ENCODE assay signal across 8 cellular contexts in the genomic region with DNA sequence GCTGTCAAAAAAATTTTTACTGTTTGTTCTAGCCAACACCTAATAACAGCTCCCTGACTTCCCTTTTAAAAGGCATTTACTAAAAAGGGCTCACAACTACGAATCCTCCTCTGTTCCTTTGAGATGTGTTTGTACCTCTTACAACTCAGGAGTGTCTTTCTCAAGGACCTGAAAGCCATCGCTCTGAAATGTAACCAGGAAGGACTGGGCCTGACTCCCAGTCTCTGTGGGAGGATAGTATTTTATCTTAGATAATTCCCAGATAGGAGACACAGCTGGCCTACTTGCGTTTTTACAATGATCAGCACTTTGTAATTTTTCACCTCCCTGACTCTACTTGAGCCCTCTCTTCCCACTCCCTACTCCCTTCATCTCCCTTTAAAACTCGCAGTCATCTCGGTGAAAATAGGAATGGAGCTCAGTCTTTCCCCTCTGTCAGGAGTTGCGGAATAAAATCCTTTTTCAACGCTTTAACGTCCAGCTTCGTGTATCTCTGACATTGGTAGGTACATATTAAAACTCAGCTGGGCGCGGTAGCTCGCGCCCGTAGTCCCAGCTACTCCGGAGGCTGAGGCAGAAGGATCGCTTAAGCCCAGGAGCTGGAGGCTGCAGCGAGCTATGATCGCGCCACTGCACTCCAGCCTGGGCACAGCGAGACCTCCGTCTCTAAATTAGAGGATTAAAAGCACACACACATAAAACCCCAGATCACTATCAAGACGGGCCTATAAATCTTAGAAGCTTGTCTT. TPM values are rescaled to one million over a fixed set of nuclear protein-coding genes. Genes with fewer than 3 reads are reported as not detected.
DNase-seq lines count a peak whose midpoint lies in the region; ATAC-seq and TF ChIP-seq lines count a peak whose summit lies in the region.

No MANE protein-coding gene starts in this region.

- no peak overlapping the region for H2BK5ac ChIP-seq in mesenchymal stem cell (ENCODE audit: low read depth, low read length, poor library complexity, severe bottlenecking)

- peak overlapping the region; percentile 72 to 96 (median 93) for H3K4me3 ChIP-seq in BLaER1 treated with 17β-estradiol and CSF1 and Interleukin-3, amounts not matched to agents 10 nM and 100 nM
- H3K4me3 ChIP-seq in LNCaP clone FGC (ENCODE audit: low read depth, low read length) (peak overlapping the region; percentile 86), brain microvascular endothelial cell (ENCODE audit: low read depth, low read length) (peak overlapping the region; percentile 91), mesenchymal stem cell (ENCODE audit: insufficient read depth in 1 of 2, low read depth in 1 of 2, low read length in 2 of 2) (peak overlapping the region; percentile 86 to 95)

- H3K27ac ChIP-seq in BLaER1 treated with 17β-estradiol and CSF1 and Interleukin-3, amounts not matched to agents 10 nM and 100 nM, result peak overlapping the region; percentile 97 to 100 (median 99)
- H3K27ac ChIP-seq in brain microvascular endothelial cell (peak overlapping the region; percentile 92), mesenchymal stem cell (ENCODE audit: low read length, poor library complexity, severe bottlenecking) (peak overlapping the region; percentile 62)

- DNase-seq in LNCaP clone FGC (ENCODE audit: low read depth) (no peak), brain microvascular endothelial cell (peak; percentile 3), mesenchymal stem cell (peak; percentile 33), GDM1 (lab: John Stamatoyannopoulos, UW) (no peak), occipital lobe (lab: John Stamatoyannopoulos, UW) (no peak), T1000 (lab: John Stamatoyannopoulos, UW) (no peak)

- H4K91ac ChIP-seq in mesenchymal stem cell (ENCODE audit: low read length), result peak overlapping the region; percentile 91

- peak overlapping the region; percentile 91 for H2BK120ac ChIP-seq in mesenchymal stem cell (ENCODE audit: low read depth, low read length)

- peak overlapping the region; percentile 79 to 97 for H3K18ac ChIP-seq in mesenchymal stem cell (ENCODE audit: low read depth in 1 of 2, low read length in 2 of 2)

- no peaks in the 10 kb centered on the region for H3K9me3 ChIP-seq in BLaER1 treated with 17β-estradiol and CSF1 and Interleukin-3, amounts not matched to agents 10 nM and 100 nM (replicated peaks in 1 of 11)
- no peaks in the 10 kb centered on the region for H3K9me3 ChIP-seq in mesenchymal stem cell (ENCODE audit: control insufficient read depth, low read length)

- H3K9ac ChIP-seq in BLaER1 treated with 17β-estradiol and CSF1 and Interleukin-3, amounts not matched to agents 10 nM and 100 nM, result peak overlapping the region; percentile 97 to 100 (median 99)
- peak overlapping the region; percentile 99 for H3K9ac ChIP-seq in mesenchymal stem cell (ENCODE audit: low read length)

- H3K79me1 ChIP-seq in mesenchymal stem cell (replicated peaks; ENCODE audit: low read length, poor library complexity, severe bottlenecking), result peaks cover 6% of the 10 kb centered on the region

- H2AFZ ChIP-seq in mesenchymal stem cell (ENCODE audit: low read depth, low read length), result no peak overlapping the region

- H2BK15ac ChIP-seq in mesenchymal stem cell (ENCODE audit: low read depth, poor library complexity, severe bottlenecking), result no peak overlapping the region

- peak overlapping the region; percentile 59 for H4K8ac ChIP-seq in mesenchymal stem cell (ENCODE audit: low read length)

- no peak overlapping the region for H3K23ac ChIP-seq in mesenchymal stem cell (ENCODE audit: low read length in 2 of 2)

- peaks cover 11 to 43% (median 34%) of the 10 kb centered on the region in 11 experiments; a peak in 21 of 22 replicates for H3K36me3 ChIP-seq in BLaER1 treated with 17β-estradiol and CSF1 and Interleukin-3, amounts not matched to agents 10 nM and 100 nM
- H3K36me3 ChIP-seq in brain microvascular endothelial cell (replicated peaks) (no peaks in the 10 kb centered on the region), mesenchymal stem cell (ENCODE audit: control insufficient read depth in 1 of 2, insufficient read depth in 2 of 2, low read depth in 1 of 2, low read length in 2 of 2) (peaks cover 0 to 31% of the 10 kb centered on the region in 2 experiments)

- H3K4me1 ChIP-seq in BLaER1 treated with 17β-estradiol and CSF1 and Interleukin-3, amounts not matched to agents 10 nM and 100 nM, result peaks cover 23 to 43% (median 26%) of the 10 kb centered on the region in 10 experiments
- peaks cover 7% of the 10 kb centered on the region for H3K4me1 ChIP-seq in mesenchymal stem cell (ENCODE audit: control insufficient read depth, insufficient read depth, low read depth, low read length)

- H2BK12ac ChIP-seq in mesenchymal stem cell (ENCODE audit: low read length in 2 of 2), result peak overlapping the region; percentile 5 to 6

- 69% methylated on average over 22 of the region's 22 CpGs for WGBS in mesenchymal stem cell

- peak overlapping the region; percentile 47 to 75 for H3K4ac ChIP-seq in mesenchymal stem cell (ENCODE audit: low read depth in 1 of 2, low read length in 2 of 2)

- in situ Hi-C loops in brain microvascular endothelial cell (cut with HindIII; ENCODE audit: low pct_ligation_motif_present, low sequenced_read_pairs), result no loop called here

- peak overlapping the region; percentile 93 to 99 (median 96) for H3K4me2 ChIP-seq in BLaER1 treated with 17β-estradiol and CSF1 and Interleukin-3, amounts not matched to agents 10 nM and 100 nM
- peak overlapping the region; percentile 81 for H3K4me2 ChIP-seq in mesenchymal stem cell (ENCODE audit: low read length, poor library complexity, severe bottlenecking)

- no peak overlapping the region for H3K14ac ChIP-seq in mesenchymal stem cell (ENCODE audit: low read length in 2 of 2)

- H4K20me1 ChIP-seq in BLaER1 treated with 17β-estradiol and CSF1 and Interleukin-3, amounts not matched to agents 10 nM and 100 nM, result peaks cover 0 to 37% (median under 1%) of the 10 kb centered on the region in 11 experiments; a peak in 10 of 22 replicates

- H2AK5ac ChIP-seq in mesenchymal stem cell (ENCODE audit: low read length, severe bottlenecking), result peak overlapping the region; percentile 91

- TF ChIP-seq CTCF in LNCaP clone FGC (IDR thresholded peaks at IDR 0.05; ENCODE audit: control insufficient read depth, extremely low read depth, insufficient read depth) (no peak), brain microvascular endothelial cell (IDR thresholded peaks at IDR 0.05; ENCODE audit: low read depth, low read length, missing control alignments) (no peak)

- no peak for ATAC-seq in HG03196 (IDR thresholded peaks at IDR 0.05; ENCODE audit: unreplicated experiment)

- no peaks in the 10 kb centered on the region for H3K27me3 ChIP-seq in BLaER1 treated with 17β-estradiol and CSF1 and Interleukin-3, amounts not matched to agents 10 nM and 100 nM
- H3K27me3 ChIP-seq in brain microvascular endothelial cell (replicated peaks) (no peaks in the 10 kb centered on the region), mesenchymal stem cell (ENCODE audit: control insufficient read depth in 1 of 2, insufficient read depth in 1 of 2, low read length in 2 of 2) (no peaks in the 10 kb centered on the region)

RNA-seq across cellular contexts. Expression of a gene that starts 1.1 kb away (rescaled TPM):
- polyA plus RNA-seq in mesenchymal stem cell (2013, experiment 1 of 2), result 22.7 TPM
- 24.0 TPM for polyA plus RNA-seq in mesenchymal stem cell (2013, experiment 2 of 2)
- total RNA-seq in occipital lobe, result 17.6 TPM

RNA-seq across cellular contexts. Expression of a gene that starts 13.2 kb away (rescaled TPM):
- polyA plus RNA-seq in mesenchymal stem cell (2013, experiment 1 of 2), result not detected
- not detected for polyA plus RNA-seq in mesenchymal stem cell (2013, experiment 2 of 2)
- total RNA-seq in occipital lobe, result not detected

RNA-seq across cellular contexts. Expression of a gene that starts 38.1 kb away (rescaled TPM):
- polyA plus RNA-seq in mesenchymal stem cell (2013, experiment 1 of 2), result not detected
- not detected for polyA plus RNA-seq in mesenchymal stem cell (2013, experiment 2 of 2)
- not detected for total RNA-seq in occipital lobe

Comparison
In these comparisons a context has a peak if more than half of its experiments do, and no peak if none do; other contexts are left out.
1. DNase-seq: peak in brain microvascular endothelial cell (single experiment) and mesenchymal stem cell (single experiment); none in LNCaP clone FGC (single experiment), GDM1 (single experiment), occipital lobe (single experiment) and T1000 (single experiment).
2. Peak in every context shown above with its lines, with median percentiles within 50 percentile points of each other: H3K27ac ChIP-seq and H3K4me3 ChIP-seq.